In the genomic region with DNA sequence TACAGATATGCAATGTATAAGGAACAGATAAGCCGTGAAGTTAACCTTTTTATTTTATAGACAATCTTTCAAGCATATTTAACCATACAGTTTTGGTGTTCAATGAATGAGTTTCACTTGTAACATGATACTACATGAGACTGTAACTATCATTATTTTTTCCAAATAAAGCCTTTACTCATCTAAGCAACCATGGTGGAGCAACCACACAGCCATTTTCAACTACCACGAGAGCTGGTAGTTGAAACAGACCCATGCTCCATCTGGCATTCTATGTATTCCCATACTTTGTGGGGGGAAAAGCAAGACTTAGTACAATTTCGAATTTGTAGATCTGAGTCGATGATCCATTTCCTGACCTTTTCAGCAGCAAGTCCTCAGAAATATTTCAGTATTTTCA, we compare ENCODE assay signal across 1 cellular context.
TF ChIP-seq lines count a peak whose summit lies in the region.

No MANE protein-coding gene starts in this region.

TF ChIP-seq in GM23338, 12 proteins besides CTCF, POLR2A, EP300 and RAD21 (continued from another document):
- no peak for TF ChIP-seq ETS1 (IDR thresholded peaks at IDR 0.05)
- TF ChIP-seq ZNF114 (CRISPR knock-in tag; IDR thresholded peaks at IDR 0.05), result no peak
- TF ChIP-seq CREB1 (CRISPR knock-in tag; IDR thresholded peaks at IDR 0.05; ENCODE audit: low read depth), result no peak
- TF ChIP-seq STAT1 (IDR thresholded peaks at IDR 0.05; ENCODE audit: unreplicated experiment), result no peak
- no peak for TF ChIP-seq EZH2phosphoT487 (IDR thresholded peaks at IDR 0.05; ENCODE audit: unreplicated experiment)
- no peak for TF ChIP-seq ZNF331 (CRISPR knock-in tag; IDR thresholded peaks at IDR 0.05; ENCODE audit: low read depth)
- TF ChIP-seq NANOG (IDR thresholded peaks at IDR 0.05; ENCODE audit: borderline replicate concordance), result no peak
- no peak for TF ChIP-seq REST (IDR thresholded peaks at IDR 0.05; ENCODE audit: unreplicated experiment)
- TF ChIP-seq JUNB (IDR thresholded peaks at IDR 0.05; ENCODE audit: unreplicated experiment), result no peak
- no peak for TF ChIP-seq EZH2 (IDR thresholded peaks at IDR 0.05; ENCODE audit: low read depth, unreplicated experiment)
- TF ChIP-seq POLR2AphosphoS5 (IDR thresholded peaks at IDR 0.05; ENCODE audit: low read depth), result no peak
